ENCODE assay signal across 21 cellular contexts in the genomic region with DNA sequence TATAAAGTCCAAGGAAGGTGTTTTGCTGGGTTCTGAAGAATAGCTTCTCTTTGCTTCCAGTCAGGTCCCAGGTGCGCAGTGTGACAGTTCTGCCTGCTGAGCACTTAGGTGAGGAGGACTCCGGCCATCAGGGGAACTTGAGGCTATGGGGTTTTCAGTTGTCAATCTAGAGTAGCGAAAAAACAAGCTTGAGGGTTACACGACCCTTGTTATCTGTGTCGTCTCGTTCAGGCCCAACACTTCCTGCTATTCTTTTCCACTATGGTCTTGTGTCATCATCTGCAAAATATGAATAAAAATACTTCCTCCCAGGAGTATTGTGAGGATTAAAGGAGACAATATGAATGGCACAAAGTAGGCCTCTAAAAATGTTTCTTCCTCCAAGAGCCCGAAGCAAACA. TPM values are rescaled to one million over a fixed set of nuclear protein-coding genes. Genes with fewer than 3 reads are reported as not detected.
DNase-seq lines count a peak whose midpoint lies in the region; ATAC-seq and TF ChIP-seq lines count a peak whose summit lies in the region.
"Had no signal": no experiment of that assay in that cellular context is flagged by ENCODE, and none has a peak within 500 bp of the region (broad histone marks: within the 10 kb centered on the region; RNA-seq: fewer than 3 reads in every experiment).

No MANE protein-coding gene starts in this region.

- ATAC-seq in GM23338 (no peak), natural killer cell (no peak), GM18861 (IDR thresholded peaks at IDR 0.05; ENCODE audit: unreplicated experiment) (no peak), GM18867 (IDR thresholded peaks at IDR 0.05; ENCODE audit: unreplicated experiment) (no peak)
- ATAC-seq: left colon, T-helper 17 cell had no signal

- H3K79me2 ChIP-seq in ACC112 (ENCODE audit: control insufficient read depth, insufficient read depth, low read length, unreplicated experiment) = no peaks in the 10 kb centered on the region
- no peaks in the 10 kb centered on the region for H3K79me2 ChIP-seq in GM23338 (replicated peaks; ENCODE audit: insufficient read depth)

- 0 out of 2 replicates have a peak, but pooled peaks cover 3% of the 10 kb centered on the region for H3K9me2 ChIP-seq in GM23338 (ENCODE audit: insufficient read depth)

- H3K4me1 ChIP-seq in ACC112 (ENCODE audit: control insufficient read depth, insufficient read depth, low read length, unreplicated experiment) = peaks cover 4% of the 10 kb centered on the region
- peaks cover 7% of the 10 kb centered on the region; the same call in 1 of the 2 replicates for H3K4me1 ChIP-seq in GM23338 (ENCODE audit: insufficient read depth)

- intact Hi-C loops in natural killer cell (cut with micrococcal nuclease) = no loop called here

- H3K9me3 Mint-ChIP-seq in GM23338 (no peaks in the 10 kb centered on the region), natural killer cell (no peaks in the 10 kb centered on the region)
- H3K9me3 Mint-ChIP-seq: nephron progenitor cell had no signal

- H3K27ac Mint-ChIP-seq in GM23338 = no peak overlapping the region
- H3K27ac Mint-ChIP-seq in natural killer cell = peak overlapping the region; percentile 32 to 65
- H3K27ac Mint-ChIP-seq: nephron progenitor cell, T-helper 17 cell had no signal

- H3K27me3 Mint-ChIP-seq in GM23338 (ENCODE audit: insufficient read depth, low read depth, poor library complexity) (no peaks in the 10 kb centered on the region), natural killer cell (ENCODE audit: low read depth in 2 of 2) (peaks cover 6 to 8% of the 10 kb centered on the region in 2 donors)
- H3K27me3 Mint-ChIP-seq: T-helper 17 cell had no signal

- H3K27me3 ChIP-seq in ACC112 (ENCODE audit: insufficient read depth, low read length) (no peaks in the 10 kb centered on the region), GM23338 (ENCODE audit: insufficient read depth) (no peaks in the 10 kb centered on the region)
- H3K27me3 ChIP-seq: tibial nerve had no signal

- H3K4me2 ChIP-seq in GM23338 = no peak overlapping the region

- no peaks in the 10 kb centered on the region for H3F3A ChIP-seq in GM23338 (replicated peaks; ENCODE audit: low read depth)

- no peak for TF ChIP-seq CTCF in GM23338 (conservative IDR thresholded peaks at IDR 0.05; ENCODE audit: low read depth in 2 of 2)
- TF ChIP-seq CTCF in cardiac fibroblast (IDR thresholded peaks at IDR 0.05; ENCODE audit: low read depth, low read length) = no peak
- no peak for TF ChIP-seq CTCF in natural killer cell (IDR thresholded peaks at IDR 0.05)

- H3K4me1 Mint-ChIP-seq in GM23338 (peaks cover 6% of the 10 kb centered on the region; the same call in 2 of the 3 replicates), natural killer cell (peaks cover 37 to 58% of the 10 kb centered on the region in 2 donors)

- H4K20me1 ChIP-seq in GM23338 (replicated peaks; ENCODE audit: insufficient read depth) = no peaks in the 10 kb centered on the region

- peak overlapping the region; percentile 51 for H2AFZ ChIP-seq in ACC112 (ENCODE audit: low read length, unreplicated experiment)
- 0 out of 2 replicates have a peak overlapping the region, but pooled peaks have one; percentile 7 for H2AFZ ChIP-seq in GM23338

- no peaks in the 10 kb centered on the region for H3K36me3 ChIP-seq in ACC112 (ENCODE audit: insufficient read depth, low read length)
- H3K36me3 ChIP-seq in GM23338 (ENCODE audit: insufficient read depth) = no peaks in the 10 kb centered on the region
- H3K36me3 ChIP-seq: tibial nerve had no signal

- H3K36me3 Mint-ChIP-seq in GM23338 (ENCODE audit: low read depth) (no peaks in the 10 kb centered on the region), natural killer cell (no peaks in the 10 kb centered on the region)

- H3K4me3 ChIP-seq in ACC112 (ENCODE audit: low read depth, low read length) (no peak overlapping the region), GM23338 (no peak overlapping the region), cardiac fibroblast (replicated peaks in 1 of 2; ENCODE audit: low read depth in 2 of 2, low read length in 2 of 2) (no peak overlapping the region)
- H3K4me3 ChIP-seq: tibial nerve had no signal

- DNase-seq in GM23338 (ENCODE audit: low spot score) = no peak
- peak; percentile 17 to 21 for DNase-seq in cardiac fibroblast (ENCODE audit: low read depth in 2 of 2)
- no peak for DNase-seq in natural killer cell
- DNase-seq in H4 (ENCODE audit: low spot score) = no peak
- DNase-seq in NCI-H345 (lab: John Stamatoyannopoulos, UW) = no peak
- DNase-seq: activated CD4-positive, alpha-beta T cell treated with anti-CD3 and anti-CD28 coated beads for 48 hours; activated T-cell treated with anti-CD3 and anti-CD28 coated beads, Interleukin-2, amount 50 U/mL, for 48 hours; amygdala; erythroblast; left colon; MM.1S; NCI-H2081; nephron progenitor cell; RPMI8226; stimulated activated CD4-positive, alpha-beta T cell treated with anti-CD3 and anti-CD28 coated beads, Interleukin-2, amount 100 ng/mL, for 48 hours; stimulated activated CD8-positive, alpha-beta memory T cell treated with anti-CD3 and anti-CD28 coated beads, Interleukin-4, amount 100 ng/mL, for 48 hours; T-helper 17 cell had no signal

- H3K27ac ChIP-seq in ACC112 (ENCODE audit: low read depth, low read length) (no peak overlapping the region), GM23338 (ENCODE audit: low read depth) (no peak overlapping the region)

- H3K4me3 Mint-ChIP-seq in GM23338 (no peak overlapping the region), natural killer cell (no peak overlapping the region)
- H3K4me3 Mint-ChIP-seq: nephron progenitor cell, T-helper 17 cell had no signal

TF ChIP-seq in GM23338, 12 proteins besides CTCF, POLR2A, EP300 and RAD21:
- TF ChIP-seq ZNF462 (CRISPR knock-in tag; IDR thresholded peaks at IDR 0.05) (no peak), POLR2AphosphoS5 (IDR thresholded peaks at IDR 0.05; ENCODE audit: low read depth) (no peak), STAT1 (IDR thresholded peaks at IDR 0.05; ENCODE audit: unreplicated experiment) (no peak)

RNA-seq across cellular contexts. Expression of gene RCBTB2, which starts 40.3 kb away (rescaled TPM):
- 15.3 and 20.8 TPM in 2 replicates for total RNA-seq in GM23338 (2014; rRNA removed; shearing (Covaris generic))
- 8.1 TPM in 2 replicates for polyA plus RNA-seq in GM23338 (2016; fragmentation: Nextera tagmentation; extraction: Ambion mirVana)
- total RNA-seq in natural killer cell = 10 to 100 TPM; 21.9 to 27.1 (median 24.2) TPM
- 7.0 and 7.6 TPM in 2 replicates for total RNA-seq in H4 (2014; rRNA removed; shearing (Covaris generic))

Comparison
In these comparisons a context has a peak if more than half of its experiments do, and no peak if none do; other contexts are left out.
1. DNase-seq: peak in cardiac fibroblast (2 of 2); none in GM23338 (single experiment), natural killer cell (single experiment), H4 (single experiment) and NCI-H345 (single experiment).